ENCODE assay signal across 22 cellular contexts in the genomic region with DNA sequence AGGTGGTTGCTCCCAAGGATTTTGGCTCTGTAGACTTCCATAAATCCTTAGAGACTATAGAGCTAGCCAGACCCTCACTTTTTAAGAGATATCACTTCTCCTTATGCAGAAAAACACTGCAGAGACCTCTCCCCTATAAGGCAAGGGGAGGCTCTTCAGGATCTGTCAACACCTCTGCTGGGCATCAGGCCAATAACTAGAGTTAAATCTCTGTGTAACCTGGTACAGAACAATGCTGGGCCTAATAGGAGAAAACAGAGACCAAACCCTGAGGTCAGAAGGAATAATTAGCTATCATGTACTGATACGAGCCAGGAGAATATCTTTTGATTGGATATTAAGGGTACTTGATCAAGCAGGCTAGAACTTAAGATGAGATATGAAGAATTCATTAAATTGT.
DNase-seq lines count a peak whose midpoint lies in the region; ATAC-seq lines count a peak whose summit lies in the region.
"Had no signal": no experiment of that assay in that cellular context is flagged by ENCODE, and none has a peak within 500 bp of the region (broad histone marks: within the 10 kb centered on the region; RNA-seq: fewer than 3 reads in every experiment).

No MANE protein-coding gene starts in this region.

- peak; percentile 15 for DNase-seq in DMS153 (lab: John Stamatoyannopoulos, UW)
- DNase-seq in DMS153 treated with DMSO at 0.1 percent for 48 hours (lab: John Stamatoyannopoulos, UW; ENCODE audit: unreplicated experiment): no peak
- no peak for DNase-seq in Right ventricle myocardium inferior (ENCODE audit: missing footprints)
- no peak for DNase-seq in cardiac septum (ENCODE audit: low spot score)
- peak; percentile 16 for DNase-seq in NCI-H69 (lab: John Stamatoyannopoulos, UW)
- DNase-seq: ACHN, DMS79, EL, GDM1, IMR-90, KG1, MM.1S, NCI-H1417 treated with DMSO at 0.1 percent for 48 hours, NCI-H187, NCI-H345, NCI-H510A treated with DMSO at 0.1 percent for 48 hours, T-cell had no signal

- intact Hi-C loops in Right ventricle myocardium inferior (cut with DNase I) (no loop called here), cardiac septum (cut with DNase I) (no loop called here)

- ATAC-seq in Right ventricle myocardium inferior: peak; percentile 73
- no peak for ATAC-seq in GM21515 (IDR thresholded peaks at IDR 0.05; ENCODE audit: unreplicated experiment)
- no peak for ATAC-seq in GM19463 (IDR thresholded peaks at IDR 0.05; ENCODE audit: unreplicated experiment)
- ATAC-seq: GM12878, HCT116, Panc1, T-cell had no signal

Comparison
In these comparisons a context has a peak if more than half of its experiments do, and no peak if none do; other contexts are left out.
1. DNase-seq: peak in DMS153 (single experiment) and NCI-H69 (single experiment); none in DMS153 treated with DMSO at 0.1 percent for 48 hours (single experiment), Right ventricle myocardium inferior (single experiment) and cardiac septum (single experiment).